ENCODE assay signal across 1 cellular context in the genomic region with DNA sequence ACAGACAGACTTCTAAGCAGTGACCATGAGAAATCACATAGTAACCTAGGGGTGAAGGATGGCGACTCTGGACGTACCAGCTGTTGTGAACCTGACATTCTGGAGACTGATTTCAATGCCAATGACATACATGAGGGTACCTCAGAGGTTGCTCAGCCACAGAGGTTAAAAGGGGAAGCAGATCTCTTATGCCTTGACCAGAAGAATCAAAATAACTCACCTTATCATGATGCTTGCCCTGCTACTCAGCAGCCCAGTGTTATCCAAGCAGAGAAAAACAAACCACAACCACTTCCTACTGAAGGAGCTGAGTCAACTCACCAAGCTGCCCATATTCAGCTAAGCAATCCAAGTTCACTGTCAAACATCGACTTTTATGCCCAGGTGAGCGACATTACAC.
TF ChIP-seq lines count a peak whose summit lies in the region.

No MANE protein-coding gene starts in this region.

TF ChIP-seq in HepG2, 621 proteins besides CTCF, POLR2A, EP300 and RAD21 (continued from another document):
- TF ChIP-seq, protein P1, sequence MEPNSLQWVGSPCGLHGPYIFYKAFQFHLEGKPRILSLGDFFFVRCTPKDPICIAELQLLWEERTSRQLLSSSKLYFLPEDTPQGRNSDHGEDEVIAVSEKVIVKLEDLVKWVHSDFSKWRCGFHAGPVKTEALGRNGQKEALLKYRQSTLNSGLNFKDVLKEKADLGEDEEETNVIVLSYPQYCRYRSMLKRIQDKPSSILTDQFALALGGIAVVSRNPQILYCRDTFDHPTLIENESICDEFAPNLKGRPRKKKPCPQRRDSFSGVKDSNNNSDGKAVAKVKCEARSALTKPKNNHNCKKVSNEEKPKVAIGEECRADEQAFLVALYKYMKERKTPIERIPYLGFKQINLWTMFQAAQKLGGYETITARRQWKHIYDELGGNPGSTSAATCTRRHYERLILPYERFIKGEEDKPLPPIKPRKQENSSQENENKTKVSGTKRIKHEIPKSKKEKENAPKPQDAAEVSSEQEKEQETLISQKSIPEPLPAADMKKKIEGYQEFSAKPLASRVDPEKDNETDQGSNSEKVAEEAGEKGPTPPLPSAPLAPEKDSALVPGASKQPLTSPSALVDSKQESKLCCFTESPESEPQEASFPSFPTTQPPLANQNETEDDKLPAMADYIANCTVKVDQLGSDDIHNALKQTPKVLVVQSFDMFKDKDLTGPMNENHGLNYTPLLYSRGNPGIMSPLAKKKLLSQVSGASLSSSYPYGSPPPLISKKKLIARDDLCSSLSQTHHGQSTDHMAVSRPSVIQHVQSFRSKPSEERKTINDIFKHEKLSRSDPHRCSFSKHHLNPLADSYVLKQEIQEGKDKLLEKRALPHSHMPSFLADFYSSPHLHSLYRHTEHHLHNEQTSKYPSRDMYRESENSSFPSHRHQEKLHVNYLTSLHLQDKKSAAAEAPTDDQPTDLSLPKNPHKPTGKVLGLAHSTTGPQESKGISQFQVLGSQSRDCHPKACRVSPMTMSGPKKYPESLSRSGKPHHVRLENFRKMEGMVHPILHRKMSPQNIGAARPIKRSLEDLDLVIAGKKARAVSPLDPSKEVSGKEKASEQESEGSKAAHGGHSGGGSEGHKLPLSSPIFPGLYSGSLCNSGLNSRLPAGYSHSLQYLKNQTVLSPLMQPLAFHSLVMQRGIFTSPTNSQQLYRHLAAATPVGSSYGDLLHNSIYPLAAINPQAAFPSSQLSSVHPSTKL (CRISPR knock-in tag; IDR thresholded peaks at IDR 0.05): no peak
- TF ChIP-seq ZNF562 (CRISPR knock-in tag; IDR thresholded peaks at IDR 0.05; ENCODE audit: borderline replicate concordance) (no peak), ZFAT (CRISPR knock-in tag; conservative IDR thresholded peaks at IDR 0.05) (no peak), ZNF530 (CRISPR knock-in tag; IDR thresholded peaks at IDR 0.05; ENCODE audit: low read depth) (no peak), ZNF441 (CRISPR knock-in tag; IDR thresholded peaks at IDR 0.05; ENCODE audit: borderline replicate concordance) (no peak), MTA1 (CRISPR knock-in tag; IDR thresholded peaks at IDR 0.05; ENCODE audit: borderline replicate concordance) (no peak)
